In the genomic region with DNA sequence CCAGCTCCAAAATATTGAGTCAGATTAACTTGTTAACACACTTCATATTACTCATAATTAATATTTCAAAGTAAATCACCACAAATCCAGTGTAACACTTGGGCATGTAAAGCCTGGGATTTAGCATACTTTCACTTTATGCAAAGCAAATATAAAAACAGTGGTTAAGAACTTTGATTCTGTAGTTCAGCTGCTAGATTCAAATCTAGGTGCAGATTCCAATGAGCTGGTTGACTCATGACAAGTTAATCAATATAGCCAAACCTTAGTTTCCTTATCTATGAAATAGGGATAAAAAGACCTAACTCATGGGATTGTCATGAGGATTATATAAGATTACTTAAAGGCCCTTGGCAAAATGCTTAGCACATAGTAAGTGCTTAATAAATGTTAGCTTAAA, we compare ENCODE assay signal across 35 cellular contexts. TPM values are rescaled to one million over a fixed set of nuclear protein-coding genes. Genes with fewer than 3 reads are reported as not detected.
"Had no signal": no experiment of that assay in that cellular context is flagged by ENCODE, and none has a peak within 500 bp of the region (broad histone marks: within the 10 kb centered on the region; RNA-seq: fewer than 3 reads in every experiment).

No MANE protein-coding gene starts in this region.

- H2AFZ ChIP-seq: PC-9 had no signal

- H3K4me1 Mint-ChIP-seq: activated CD4-positive, alpha-beta T cell treated with anti-CD3 and anti-CD28 coated beads, Interleukin-2, amount 10 ng/mL, durations not matched to agents 24 days and 14 days; activated naive CD8-positive, alpha-beta T cell treated with anti-CD3 and anti-CD28 coated beads for 36 hours; activated T-helper 17 cell treated with anti-CD3 and anti-CD28 coated beads, Interleukin-2, amount 50 U/mL, for 72 hours had no signal

- H3K4me3 Mint-ChIP-seq: activated CD4-positive, alpha-beta T cell treated with anti-CD3 and anti-CD28 coated beads, Interleukin-2, amount 10 ng/mL, durations not matched to agents 24 days and 14 days; activated CD8-positive, alpha-beta T cell treated with anti-CD3 and anti-CD28 coated beads for 36 hours; activated naive CD8-positive, alpha-beta T cell treated with anti-CD3 and anti-CD28 coated beads for 36 hours; activated T-cell treated with anti-CD3 and anti-CD28 coated beads, Interleukin-2, amount 50 U/mL, for 72 hours; activated T-helper 17 cell treated with anti-CD3 and anti-CD28 coated beads, Interleukin-2, amount 50 U/mL, for 72 hours had no signal

- H3K27me3 Mint-ChIP-seq: activated CD4-positive, alpha-beta T cell treated with anti-CD3 and anti-CD28 coated beads, Interleukin-2, amount 10 ng/mL, durations not matched to agents 24 days and 14 days; activated CD8-positive, alpha-beta T cell treated with anti-CD3 and anti-CD28 coated beads for 36 hours; activated naive CD8-positive, alpha-beta T cell treated with anti-CD3 and anti-CD28 coated beads for 36 hours; activated T-helper 17 cell treated with anti-CD3 and anti-CD28 coated beads, Interleukin-2, amount 50 U/mL, for 72 hours had no signal

- H3K9me3 ChIP-seq: MG63 had no signal

- H3K27ac Mint-ChIP-seq: activated CD4-positive, alpha-beta T cell treated with anti-CD3 and anti-CD28 coated beads, Interleukin-2, amount 10 ng/mL, durations not matched to agents 24 days and 14 days; activated CD8-positive, alpha-beta T cell treated with anti-CD3 and anti-CD28 coated beads for 36 hours; activated naive CD8-positive, alpha-beta T cell treated with anti-CD3 and anti-CD28 coated beads for 36 hours; activated T-cell treated with anti-CD3 and anti-CD28 coated beads, Interleukin-2, amount 50 U/mL, for 72 hours; activated T-helper 17 cell treated with anti-CD3 and anti-CD28 coated beads, Interleukin-2, amount 50 U/mL, for 72 hours had no signal

- H3K27ac ChIP-seq: brain microvascular endothelial cell, PC-9, RWPE1, WERI-Rb-1 had no signal

- H3K27me3 ChIP-seq: brain microvascular endothelial cell, MG63 had no signal

- DNase-seq: activated CD4-positive, alpha-beta T cell treated with anti-CD3 and anti-CD28 coated beads, Interleukin-2, amount 10 ng/mL, durations not matched to agents 24 days and 14 days; activated CD4-positive, alpha-beta T cell treated with anti-CD3 and anti-CD28 coated beads, Interleukin-2, amount 50 U/mL, for 4 hours; activated CD8-positive, alpha-beta T cell treated with anti-CD3 and anti-CD28 coated beads for 36 hours; activated effector memory CD4-positive, alpha-beta T cell treated with anti-CD3 and anti-CD28 coated beads, Interleukin-2, amount 50 U/mL, for 16 hours; activated naive CD4-positive, alpha-beta T cell; activated naive CD4-positive, alpha-beta T cell treated with anti-CD3 and anti-CD28 coated beads, Interleukin-2, amount 50 U/mL, for 16 hours; activated naive CD8-positive, alpha-beta T cell treated with anti-CD3 and anti-CD28 coated beads for 36 hours; activated T-cell treated with anti-CD3 and anti-CD28 coated beads, Interleukin-2, amount 50 U/mL, for 1 hour; activated T-cell treated with anti-CD3 and anti-CD28 coated beads, Interleukin-2, amount 50 U/mL, for 72 hours; amniotic stem cell; aorta; brain microvascular endothelial cell; Kasumi-1; KG1; MG63; NCI-H1048; NCI-H1105 treated with DMSO at 0.1 percent for 48 hours; NCI-H1436; NCI-H1694; NCI-H1930; NCI-H2081 treated with DMSO at 0.1 percent for 48 hours; NCI-H226; NCI-H446 treated with DMSO at 0.1 percent for 48 hours; NCI-H524; NCI-H69; NK-92 treated with Interleukin-12 subunit alpha and Interleukin-12 subunit beta, amount 100 ng/mL, for 24 hours; PC-9; SW 1271; T-helper 1 cell; T-helper 2 cell; T1000; WERI-Rb-1 had no signal

- H3K4me2 ChIP-seq: PC-9 had no signal

- H3K36me3 Mint-ChIP-seq: activated naive CD8-positive, alpha-beta T cell treated with anti-CD3 and anti-CD28 coated beads for 36 hours had no signal

- ATAC-seq: activated CD8-positive, alpha-beta T cell treated with anti-CD3 and anti-CD28 coated beads for 36 hours; activated T-cell treated with anti-CD3 and anti-CD28 coated beads, Interleukin-2, amount 50 U/mL, for 72 hours; activated T-helper 17 cell treated with anti-CD3 and anti-CD28 coated beads, Interleukin-2, amount 50 U/mL, for 72 hours; Right ventricle myocardium inferior had no signal

- H3K9me3 Mint-ChIP-seq: activated CD4-positive, alpha-beta T cell treated with anti-CD3 and anti-CD28 coated beads, Interleukin-2, amount 10 ng/mL, durations not matched to agents 24 days and 14 days; activated CD8-positive, alpha-beta T cell treated with anti-CD3 and anti-CD28 coated beads for 36 hours; activated naive CD8-positive, alpha-beta T cell treated with anti-CD3 and anti-CD28 coated beads for 36 hours; activated T-helper 17 cell treated with anti-CD3 and anti-CD28 coated beads, Interleukin-2, amount 50 U/mL, for 72 hours had no signal

- H3K36me3 ChIP-seq: brain microvascular endothelial cell, MG63, WERI-Rb-1 had no signal

- H3K4me3 ChIP-seq: MG63, PC-9 had no signal

RNA-seq across cellular contexts. Expression of gene ARHGAP42, which starts 45.9 kb away (rescaled TPM):
- total RNA-seq: activated CD4-positive, alpha-beta T cell treated with anti-CD3 and anti-CD28 coated beads, Interleukin-2, amount 10 ng/mL, durations not matched to agents 24 days and 14 days; activated T-helper 17 cell treated with anti-CD3 and anti-CD28 coated beads, Interleukin-2, amount 50 U/mL, for 72 hours had no signal
